20 cellular contexts compared by ENCODE assay signal in genomic region chr9:103681435-103681834, GRCh38.
"Had no signal": no experiment of that assay in that cellular context is flagged by ENCODE, and none has a peak within 500 bp of the region (broad histone marks: within the 10 kb centered on the region; RNA-seq: fewer than 3 reads in every experiment).

No MANE protein-coding gene starts in this region.

- H3K27ac ChIP-seq: RWPE1 had no signal

- H3K9me3 ChIP-seq: SK-N-SH had no signal

- H3K4me3 ChIP-seq: K562 had no signal

- DNase-seq: MV-4-11; NCI-H1048; NCI-H1105; NCI-H1436 treated with DMSO at 0.1 percent for 48 hours; NCI-H1694; NCI-H2029 treated with DMSO at 0.1 percent for 48 hours; NCI-H2171 treated with DMSO at 0.1 percent for 48 hours; NCI-H345; NCI-H446 treated with DMSO at 0.1 percent for 48 hours; NCI-H526; NCI-H774; NK-92 treated with Interleukin-12 subunit alpha and Interleukin-12 subunit beta, amount 100 ng/mL, for 24 hours; PC-3; SHP77; SK-N-SH; SW 1271; T-cell had no signal

- ATAC-seq: K562, Panc1, PC-3, T-cell had no signal
